ENCODE assay signal across 2 cellular contexts in the genomic region with DNA sequence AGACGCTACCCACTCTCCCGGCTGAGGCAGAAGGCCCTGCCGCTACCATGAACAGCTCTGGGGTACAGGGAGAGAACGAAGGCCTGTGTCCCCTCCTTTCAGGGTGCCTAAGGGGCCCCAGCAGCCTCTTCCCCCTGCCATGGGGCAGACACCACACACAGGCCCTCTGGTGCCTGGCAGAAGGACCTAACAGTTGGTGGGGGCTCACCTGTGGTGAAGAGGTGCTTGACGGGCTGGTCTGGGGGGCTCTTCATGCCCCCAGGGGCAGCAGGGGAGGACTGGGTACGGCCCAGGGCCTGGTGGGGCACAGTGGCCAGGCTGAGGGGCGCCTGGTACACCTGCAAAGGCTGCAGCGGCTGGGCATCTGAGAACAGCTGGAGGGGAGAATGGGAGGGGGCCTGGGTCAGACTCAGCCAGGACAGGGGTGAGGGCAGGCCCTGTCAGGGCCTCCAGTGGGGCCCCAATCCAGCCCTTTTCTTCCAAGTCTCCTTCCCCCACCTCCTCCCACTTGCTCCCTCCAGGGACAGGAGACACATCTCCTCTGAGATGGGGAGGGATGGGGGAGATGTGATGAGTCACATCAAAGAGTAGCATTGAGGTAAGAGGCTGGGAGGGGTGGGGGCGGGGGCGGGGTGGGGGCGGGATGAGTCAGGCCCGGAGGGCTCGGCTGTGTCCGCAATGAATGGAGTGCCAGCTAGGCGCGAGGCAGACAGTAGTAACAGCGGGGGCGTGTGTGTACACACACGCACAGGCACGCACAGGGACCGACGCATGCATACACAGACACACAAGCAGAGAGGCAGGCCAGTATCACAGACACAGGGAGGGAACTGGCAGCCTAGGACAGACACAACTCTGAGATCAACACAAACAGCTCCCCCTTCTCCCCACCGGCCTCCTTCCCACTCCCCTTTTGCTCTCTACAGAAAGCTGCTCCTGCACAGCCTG.
TF ChIP-seq lines count a peak whose summit lies in the region.

No MANE protein-coding gene starts in this region.

TF ChIP-seq in A549, 52 proteins besides CTCF, POLR2A, EP300 and RAD21:
- TF ChIP-seq EHMT2 (IDR thresholded peaks at IDR 0.05; ENCODE audit: low read depth) (no peak), KDM1A (IDR thresholded peaks at IDR 0.05; ENCODE audit: low read depth) (no peak), FOSL2 (IDR thresholded peaks at IDR 0.05) (peak; percentile 77), FOSL2 (CRISPR knock-in tag; IDR thresholded peaks at IDR 0.05) (peak; percentile 73), CEBPB (IDR thresholded peaks at IDR 0.05) (no peak), MYC (IDR thresholded peaks at IDR 0.05; ENCODE audit: borderline replicate concordance, low read length) (0 out of 2 replicates have a peak, but pooled peaks have one; percentile 64), BHLHE40 (IDR thresholded peaks at IDR 0.05; ENCODE audit: low read depth, low read length) (peak; percentile 71; the same call in 1 of the 2 replicates), FOSB (CRISPR knock-in tag; IDR thresholded peaks at IDR 0.05) (no peak), MAZ (IDR thresholded peaks at IDR 0.05; ENCODE audit: borderline replicate concordance, low read depth, low read length) (0 out of 2 replicates have a peak, but pooled peaks have one; percentile 43), JUN (IDR thresholded peaks at IDR 0.05) (peak; percentile 11 to 74; a peak in 3 of 5 replicates), JUNB (IDR thresholded peaks at IDR 0.05) (peak; percentile 50), SMC3 (IDR thresholded peaks at IDR 0.05) (peak; percentile 32; the same call in 1 of the 3 replicates)
- TF ChIP-seq, protein P1, sequence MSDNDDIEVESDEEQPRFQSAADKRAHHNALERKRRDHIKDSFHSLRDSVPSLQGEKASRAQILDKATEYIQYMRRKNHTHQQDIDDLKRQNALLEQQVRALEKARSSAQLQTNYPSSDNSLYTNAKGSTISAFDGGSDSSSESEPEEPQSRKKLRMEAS (IDR thresholded peaks at IDR 0.05), result peak; percentile 61; the same call in 1 of the 2 replicates
- TF ChIP-seq, protein P2, sequence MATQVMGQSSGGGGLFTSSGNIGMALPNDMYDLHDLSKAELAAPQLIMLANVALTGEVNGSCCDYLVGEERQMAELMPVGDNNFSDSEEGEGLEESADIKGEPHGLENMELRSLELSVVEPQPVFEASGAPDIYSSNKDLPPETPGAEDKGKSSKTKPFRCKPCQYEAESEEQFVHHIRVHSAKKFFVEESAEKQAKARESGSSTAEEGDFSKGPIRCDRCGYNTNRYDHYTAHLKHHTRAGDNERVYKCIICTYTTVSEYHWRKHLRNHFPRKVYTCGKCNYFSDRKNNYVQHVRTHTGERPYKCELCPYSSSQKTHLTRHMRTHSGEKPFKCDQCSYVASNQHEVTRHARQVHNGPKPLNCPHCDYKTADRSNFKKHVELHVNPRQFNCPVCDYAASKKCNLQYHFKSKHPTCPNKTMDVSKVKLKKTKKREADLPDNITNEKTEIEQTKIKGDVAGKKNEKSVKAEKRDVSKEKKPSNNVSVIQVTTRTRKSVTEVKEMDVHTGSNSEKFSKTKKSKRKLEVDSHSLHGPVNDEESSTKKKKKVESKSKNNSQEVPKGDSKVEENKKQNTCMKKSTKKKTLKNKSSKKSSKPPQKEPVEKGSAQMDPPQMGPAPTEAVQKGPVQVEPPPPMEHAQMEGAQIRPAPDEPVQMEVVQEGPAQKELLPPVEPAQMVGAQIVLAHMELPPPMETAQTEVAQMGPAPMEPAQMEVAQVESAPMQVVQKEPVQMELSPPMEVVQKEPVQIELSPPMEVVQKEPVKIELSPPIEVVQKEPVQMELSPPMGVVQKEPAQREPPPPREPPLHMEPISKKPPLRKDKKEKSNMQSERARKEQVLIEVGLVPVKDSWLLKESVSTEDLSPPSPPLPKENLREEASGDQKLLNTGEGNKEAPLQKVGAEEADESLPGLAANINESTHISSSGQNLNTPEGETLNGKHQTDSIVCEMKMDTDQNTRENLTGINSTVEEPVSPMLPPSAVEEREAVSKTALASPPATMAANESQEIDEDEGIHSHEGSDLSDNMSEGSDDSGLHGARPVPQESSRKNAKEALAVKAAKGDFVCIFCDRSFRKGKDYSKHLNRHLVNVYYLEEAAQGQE (IDR thresholded peaks at IDR 0.05), result no peak

TF ChIP-seq in neural cell, 6 proteins besides CTCF, POLR2A, EP300 and RAD21:
- peak; percentile 19 for TF ChIP-seq POLR2AphosphoS5 (IDR thresholded peaks at IDR 0.05)
- TF ChIP-seq MXI1 (conservative IDR thresholded peaks at IDR 0.05; ENCODE audit: poor library complexity, severe bottlenecking), result no peak
